ENCODE assay signal across 9 cellular contexts in the genomic region with DNA sequence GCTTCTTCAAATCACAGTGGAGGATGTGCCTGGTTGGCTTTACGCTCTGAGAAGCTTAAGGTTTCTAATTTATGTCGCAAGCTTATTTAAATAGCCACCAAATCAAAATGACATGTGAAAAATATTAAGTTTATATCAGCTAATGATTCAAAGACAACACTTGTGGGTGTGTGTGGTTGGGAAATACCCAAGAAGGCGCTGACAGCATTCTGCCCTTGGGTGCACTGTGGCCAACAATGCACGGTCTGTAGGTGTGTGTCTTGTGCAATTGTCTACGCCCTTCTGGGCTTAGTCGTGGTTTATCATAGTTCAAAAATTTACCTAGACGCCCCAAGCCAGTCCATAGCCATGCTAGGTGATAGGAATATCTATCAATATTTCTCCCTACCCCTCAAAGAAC.
DNase-seq lines count a peak whose midpoint lies in the region; ATAC-seq lines count a peak whose summit lies in the region.
"Had no signal": no experiment of that assay in that cellular context is flagged by ENCODE, and none has a peak within 500 bp of the region (broad histone marks: within the 10 kb centered on the region; RNA-seq: fewer than 3 reads in every experiment).

No MANE protein-coding gene starts in this region.

- DNase-seq in HK-2 (ENCODE audit: unreplicated experiment) (peak; percentile 32), kidney glomerular epithelial cell (lab: John Stamatoyannopoulos, UW) (peak; percentile 71), amniotic stem cell (lab: John Stamatoyannopoulos, UW) (no peak), pons (ENCODE audit: low spot score) (no peak), NCI-H1092 treated with DMSO at 0.1 percent for 48 hours (lab: John Stamatoyannopoulos, UW) (no peak), NCI-H510A treated with DMSO at 0.1 percent for 48 hours (lab: John Stamatoyannopoulos, UW) (no peak)
- DNase-seq: stimulated activated CD4-positive, alpha-beta T cell treated with anti-CD3 and anti-CD28 coated beads, Interleukin-4, amount 100 ng/mL, for 1 hour had no signal

- ATAC-seq in GM18511 (IDR thresholded peaks at IDR 0.05; ENCODE audit: unreplicated experiment) (peak; percentile 97), GM21576 (IDR thresholded peaks at IDR 0.05; ENCODE audit: unreplicated experiment) (peak; percentile 67)

Comparison
In these comparisons a context has a peak if more than half of its experiments do, and no peak if none do; other contexts are left out.
1. DNase-seq: peak in HK-2 (single experiment) and kidney glomerular epithelial cell (single experiment); none in amniotic stem cell (single experiment), pons (single experiment), NCI-H1092 treated with DMSO at 0.1 percent for 48 hours (single experiment) and NCI-H510A treated with DMSO at 0.1 percent for 48 hours (single experiment).